In genomic region chr3:160562952-160563351, GRCh38 we compare ENCODE assay signal across 11 cellular contexts. TPM values are rescaled to one million over a fixed set of nuclear protein-coding genes. Genes with fewer than 3 reads are reported as not detected.
A peak's percentile ranks its signal among the peaks of the same experiment; 100 is the strongest.
DNase-seq lines count a peak whose midpoint lies in the region; ATAC-seq, FAIRE-seq and TF ChIP-seq lines count a peak whose summit lies in the region.
"Had no signal": no experiment of that assay in that cellular context is flagged by ENCODE, and none has a peak within 500 bp of the region (broad histone marks: within the 10 kb centered on the region; RNA-seq: fewer than 3 reads in every experiment).

No MANE protein-coding gene starts in this region.

- H2AFZ ChIP-seq in keratinocyte (ENCODE audit: control insufficient read depth, low read length): no peak overlapping the region

- POLR2A ChIA-PET in activated CD8-positive, alpha-beta T cell treated with anti-CD3 and anti-CD28 coated beads for 36 hours (lab: Charles Lee): interaction anchor here (0.9 to 1.6 kb wide), 2 partner anchors 21 to 163 kb away, joined by 4 to 5 read pairs; partner anchors contain the start of gene SMC4

- no peak for DNase-seq in heart left ventricle
- DNase-seq in right cardiac atrium: no peak
- DNase-seq in activated CD8-positive, alpha-beta T cell treated with anti-CD3 and anti-CD28 coated beads for 36 hours: no peak
- DNase-seq in keratinocyte (ENCODE audit: low read depth, low spot score): no peak
- no peak for DNase-seq in upper lobe of right lung
- DNase-seq in GM13976 (ENCODE audit: low spot score): no peak
- DNase-seq in NCI-H1092 treated with DMSO at 0.1 percent for 48 hours (lab: John Stamatoyannopoulos, UW): no peak
- DNase-seq: Kasumi-1, left cardiac atrium, upper lobe of left lung had no signal

- peak overlapping the region; percentile 92 for H3K4me3 Mint-ChIP-seq in activated CD8-positive, alpha-beta T cell treated with anti-CD3 and anti-CD28 coated beads for 36 hours

- H3K36me3 ChIP-seq in heart left ventricle (no peaks in the 10 kb centered on the region), keratinocyte (ENCODE audit: control insufficient read depth in 2 of 2, extremely low read depth in 1 of 2, insufficient read depth in 2 of 2, low read length in 2 of 2) (peaks cover 1 to 5% of the 10 kb centered on the region in 2 experiments), upper lobe of right lung (no peaks in the 10 kb centered on the region)
- H3K36me3 ChIP-seq: upper lobe of left lung had no signal

- H3K4me1 Mint-ChIP-seq in activated CD8-positive, alpha-beta T cell treated with anti-CD3 and anti-CD28 coated beads for 36 hours (ENCODE audit: low read depth): peaks cover 55% of the 10 kb centered on the region

- peaks cover 35% of the 10 kb centered on the region for H3K36me3 Mint-ChIP-seq in activated CD8-positive, alpha-beta T cell treated with anti-CD3 and anti-CD28 coated beads for 36 hours (ENCODE audit: low read depth)

- H3K9me3 ChIP-seq in heart left ventricle (no peaks in the 10 kb centered on the region), right cardiac atrium (ENCODE audit: control insufficient read depth, low read length) (no peaks in the 10 kb centered on the region), keratinocyte (ENCODE audit: control insufficient read depth, low read depth, low read length) (no peaks in the 10 kb centered on the region), upper lobe of right lung (no peaks in the 10 kb centered on the region)
- H3K9me3 ChIP-seq: upper lobe of left lung had no signal

- TF ChIP-seq POLR2A in heart left ventricle (IDR thresholded peaks at IDR 0.05): no peak

- CTCF ChIA-PET in activated CD8-positive, alpha-beta T cell treated with anti-CD3 and anti-CD28 coated beads for 36 hours (lab: Charles Lee): no interaction called here

- WGBS in heart left ventricle, 4 donors: 73 to 90% (median 81%) methylated on average over 3 of the region's 3 CpGs
- WGBS in right cardiac atrium: 90% methylated on average over 3 of the region's 3 CpGs

- in situ Hi-C loops in GM13976 (cut with MboI; ENCODE audit: low sequenced_read_pairs, unreplicated experiment): no loop called here

- H3K27me3 ChIP-seq in heart left ventricle: no peaks in the 10 kb centered on the region
- no peaks in the 10 kb centered on the region for H3K27me3 ChIP-seq in right cardiac atrium (ENCODE audit: control insufficient read depth, insufficient read depth)
- H3K27me3 ChIP-seq in keratinocyte (ENCODE audit: control insufficient read depth, extremely low read depth, insufficient read depth, low read length): no peaks in the 10 kb centered on the region
- H3K27me3 ChIP-seq in upper lobe of right lung: no peaks in the 10 kb centered on the region
- H3K27me3 ChIP-seq: upper lobe of left lung had no signal

- H3K9me3 Mint-ChIP-seq in activated CD8-positive, alpha-beta T cell treated with anti-CD3 and anti-CD28 coated beads for 36 hours: no peaks in the 10 kb centered on the region

- intact Hi-C loops in heart left ventricle (cut with DNase I): loop anchor here in 1 of 10 donors (10.0 kb wide), 1 partner anchor 192 kb away; the partner anchor contains the start of gene PPM1L
- intact Hi-C loops in right cardiac atrium (cut with DNase I): no loop called here
- intact Hi-C loops in activated CD8-positive, alpha-beta T cell treated with anti-CD3 and anti-CD28 coated beads for 36 hours (cut with micrococcal nuclease): no loop called here
- intact Hi-C loops in upper lobe of right lung (cut with DNase I): no loop called here

- no peak for FAIRE-seq in keratinocyte (lab: Jason Lieb, UNC)

- H3K4me1 ChIP-seq in heart left ventricle (peaks cover 6 to 75% (median 68%) of the 10 kb centered on the region in 12 donors), right cardiac atrium (ENCODE audit: control insufficient read depth, insufficient read depth, low read length) (no peaks in the 10 kb centered on the region), keratinocyte (ENCODE audit: control insufficient read depth, extremely low read depth, insufficient read depth, low read length) (peaks cover 27% of the 10 kb centered on the region), upper lobe of right lung (peaks cover 73% of the 10 kb centered on the region)

- H3K27ac ChIP-seq in heart left ventricle (no peak overlapping the region), right cardiac atrium (ENCODE audit: low read length) (no peak overlapping the region), keratinocyte (ENCODE audit: control insufficient read depth, insufficient read depth, low read length) (no peak overlapping the region), upper lobe of right lung (no peak overlapping the region)

- no peak for TF ChIP-seq CTCF in heart left ventricle (IDR thresholded peaks at IDR 0.05)
- no peak for TF ChIP-seq CTCF in activated CD8-positive, alpha-beta T cell treated with anti-CD3 and anti-CD28 coated beads for 36 hours (IDR thresholded peaks at IDR 0.05)
- TF ChIP-seq CTCF in keratinocyte (optimal IDR thresholded peaks at IDR 0.05 in 1 of 3, IDR thresholded peaks at IDR 0.05 in 1 of 3, conservative IDR thresholded peaks at IDR 0.05 in 1 of 3; ENCODE audit: extremely low read depth in 1 of 3, insufficient read depth in 2 of 3, low read length in 3 of 3): no peak
- no peak for TF ChIP-seq CTCF in upper lobe of right lung (IDR thresholded peaks at IDR 0.05)
- no peak for TF ChIP-seq CTCF in GM13976 (IDR thresholded peaks at IDR 0.05; ENCODE audit: borderline replicate concordance, control extremely low read depth, extremely low read depth, insufficient read depth, missing control alignments)

- H3K27me3 Mint-ChIP-seq in activated CD8-positive, alpha-beta T cell treated with anti-CD3 and anti-CD28 coated beads for 36 hours: no peaks in the 10 kb centered on the region

- peak overlapping the region in 8 of 12 donors; percentile 69 to 94 (median 82) for H3K4me3 ChIP-seq in heart left ventricle
- no peak overlapping the region for H3K4me3 ChIP-seq in right cardiac atrium (ENCODE audit: low read length)
- H3K4me3 ChIP-seq in keratinocyte (ENCODE audit: control insufficient read depth in 2 of 3, extremely low read depth in 1 of 3, insufficient read depth in 2 of 3, low read depth in 1 of 3, low read length in 3 of 3): peak overlapping the region; percentile 67 to 79 (median 76)
- peak overlapping the region; percentile 84 for H3K4me3 ChIP-seq in upper lobe of right lung

- peaks cover 8% of the 10 kb centered on the region for H4K20me1 ChIP-seq in keratinocyte (ENCODE audit: control insufficient read depth, extremely low read depth, insufficient read depth, low read length)

- H3K9ac ChIP-seq in keratinocyte (ENCODE audit: control insufficient read depth, extremely low read depth, insufficient read depth, low read length): no peak overlapping the region

- dilution Hi-C loops in keratinocyte (cut with MboI; ENCODE audit: extremely low pct_ligation_motif_present, low sequenced_read_pairs): no loop called here

- peak overlapping the region; percentile 39 for H3K27ac Mint-ChIP-seq in activated CD8-positive, alpha-beta T cell treated with anti-CD3 and anti-CD28 coated beads for 36 hours

- peaks cover 73% of the 10 kb centered on the region for H3K79me2 ChIP-seq in keratinocyte (ENCODE audit: control insufficient read depth, insufficient read depth, low read length)

- peak overlapping the region; percentile 81 for H3K4me2 ChIP-seq in keratinocyte (ENCODE audit: control insufficient read depth, extremely low read depth, insufficient read depth, low read depth, low read length)

- no peaks in the 10 kb centered on the region for H3K9me1 ChIP-seq in keratinocyte (ENCODE audit: control insufficient read depth, extremely low read depth, insufficient read depth, low read length)

- no peak for ATAC-seq in heart left ventricle
- no peak for ATAC-seq in right cardiac atrium
- no peak for ATAC-seq in activated CD8-positive, alpha-beta T cell treated with anti-CD3 and anti-CD28 coated beads for 36 hours
- no peak for ATAC-seq in upper lobe of right lung
- no peak for ATAC-seq in GM18511 (IDR thresholded peaks at IDR 0.05; ENCODE audit: unreplicated experiment)
- ATAC-seq: left cardiac atrium had no signal

RNA-seq across cellular contexts. Expression of gene KPNA4, which starts 2.4 kb away (rescaled TPM):
- 100 to 1,000 TPM in 6 of 9 donors, 10 to 100 TPM in 3; 51.2 to 198 (median 133) TPM for total RNA-seq in heart left ventricle
- polyA plus RNA-seq in heart left ventricle: 10 to 100 TPM; 29.1 to 46.2 TPM
- 100 to 1,000 TPM in 3 of 4 donors, 10 to 100 TPM in 1; 96.4 to 132 (median 107) TPM for total RNA-seq in right cardiac atrium
- polyA plus RNA-seq in right cardiac atrium: 27.9 TPM
- 10 to 100 TPM; 50.6 to 51.0 TPM for total RNA-seq in activated CD8-positive, alpha-beta T cell treated with anti-CD3 and anti-CD28 coated beads for 36 hours
- polyA plus RNA-seq in keratinocyte: 25.4 to 42.0 TPM (median 34.2 TPM) in 3 replicates
- 256 TPM for polyA plus RNA-seq in keratinocyte (2011; ENCODE audit: low read depth)
- polyA plus RNA-seq in keratinocyte (2011; cell fraction: cytosol; rRNA removed): 24.6 and 47.8 TPM in 2 replicates
- 25.7 and 29.1 TPM in 2 replicates for polyA plus RNA-seq in keratinocyte (2011; cell fraction: nucleus; rRNA removed)
- 23.7 and 33.8 TPM in 2 replicates for polyA plus RNA-seq in keratinocyte (2012; ENCODE audit: low replicate concordance)
- polyA minus RNA-seq in keratinocyte: 21.3 to 60.1 TPM (median 38.8 TPM) in 3 replicates
- polyA minus RNA-seq in keratinocyte (2011; cell fraction: cytosol; rRNA and poly(A)+ RNA removed): 77.9 TPM
- 32.5 and 66.9 TPM in 2 replicates for polyA minus RNA-seq in keratinocyte (2011; cell fraction: nucleus; rRNA and poly(A)+ RNA removed)
- 56.3 TPM for total RNA-seq in upper lobe of right lung
